10 cellular contexts compared by ENCODE assay signal in genomic region chr16:30082545-30083090, GRCh38. TPM values are rescaled to one million over a fixed set of nuclear protein-coding genes. Genes with fewer than 3 reads are reported as not detected.
DNase-seq lines count a peak whose midpoint lies in the region; TF ChIP-seq lines count a peak whose summit lies in the region.
"Had no signal": no experiment of that assay in that cellular context is flagged by ENCODE, and none has a peak within 500 bp of the region (broad histone marks: within the 10 kb centered on the region; RNA-seq: fewer than 3 reads in every experiment).

No MANE protein-coding gene starts in this region.

- peaks cover 7% of the 10 kb centered on the region for H3K4me1 Mint-ChIP-seq in chondrocyte (ENCODE audit: low read depth)

- no peaks in the 10 kb centered on the region for H3K27me3 ChIP-seq in esophagus squamous epithelium
- no peaks in the 10 kb centered on the region for H3K27me3 ChIP-seq in testis

- peaks cover 30 to 98% (median 42%) of the 10 kb centered on the region in 3 donors for H3K36me3 ChIP-seq in esophagus squamous epithelium
- no peaks in the 10 kb centered on the region for H3K36me3 ChIP-seq in testis (ENCODE audit: low read depth, missing control alignments)

- peaks cover 22% of the 10 kb centered on the region for H3K36me3 Mint-ChIP-seq in chondrocyte (ENCODE audit: low read depth)

- 78 to 85% methylated on average over 11 to 17 of the region's 20 CpGs for WGBS in esophagus squamous epithelium, 2 donors
- WGBS in testis, 2 donors = 85 to 90% methylated on average over 7 to 20 of the region's 20 CpGs

- H3K27ac ChIP-seq in esophagus squamous epithelium (no peak overlapping the region), testis (no peak overlapping the region)
- H3K27ac ChIP-seq: C4-2B had no signal

- H3K27ac Mint-ChIP-seq in chondrocyte (ENCODE audit: unreplicated experiment) = peak overlapping the region; percentile 70
- H3K27ac Mint-ChIP-seq: progenitor cell of endocrine pancreas had no signal

- H3K9me3 ChIP-seq in esophagus squamous epithelium (no peaks in the 10 kb centered on the region), testis (no peaks in the 10 kb centered on the region)

- no peak overlapping the region for H3K4me3 Mint-ChIP-seq in chondrocyte (ENCODE audit: unreplicated experiment)

- TF ChIP-seq POLR2A in esophagus squamous epithelium (IDR thresholded peaks at IDR 0.05) (no peak), testis (IDR thresholded peaks at IDR 0.05) (no peak)

- no peak for DNase-seq in AG09309 (ENCODE audit: low read depth)
- no peak for DNase-seq in HFF-Myc (ENCODE audit: extremely low read depth, low read depth)
- DNase-seq in chondrocyte (ENCODE audit: low spot score) = no peak
- DNase-seq in esophagus squamous epithelium (lab: John Stamatoyannopoulos, UW) = no peak
- DNase-seq in AG20443 (ENCODE audit: low spot score) = no peak
- no peak for DNase-seq in testis
- DNase-seq: NCI-H1048; stimulated activated naive CD4-positive, alpha-beta T cell had no signal

- H3K27me3 Mint-ChIP-seq in chondrocyte (ENCODE audit: low read depth) = no peaks in the 10 kb centered on the region
- H3K27me3 Mint-ChIP-seq: progenitor cell of endocrine pancreas had no signal

- intact Hi-C loops in esophagus squamous epithelium (cut with DNase I) = no loop called here
- intact Hi-C loops in testis (cut with DNase I; ENCODE audit: low total_unique reads) = no loop called here

- TF ChIP-seq CTCF in AG09309 (IDR thresholded peaks at IDR 0.05; ENCODE audit: control insufficient read depth, insufficient read depth, low read depth, low read length, missing control alignments) (peak; percentile 24), HFF-Myc (IDR thresholded peaks at IDR 0.05; ENCODE audit: low read depth, low read length, missing control alignments) (peak; percentile 12), chondrocyte (IDR thresholded peaks at IDR 0.05) (peak; percentile 52), esophagus squamous epithelium (IDR thresholded peaks at IDR 0.05) (no peak), testis (IDR thresholded peaks at IDR 0.05) (no peak)

- H3K4me1 ChIP-seq in esophagus squamous epithelium (peaks cover 9 to 38% (median 12%) of the 10 kb centered on the region in 3 donors), testis (peaks cover 3% of the 10 kb centered on the region)

- H3K4me3 ChIP-seq in AG09309 (ENCODE audit: control insufficient read depth, low read depth, low read length) (no peak overlapping the region), HFF-Myc (replicated peaks; ENCODE audit: low read depth, low read length) (no peak overlapping the region), esophagus squamous epithelium (no peak overlapping the region), testis (no peak overlapping the region)

- no peaks in the 10 kb centered on the region for H3K9me3 Mint-ChIP-seq in chondrocyte (ENCODE audit: low read depth)

RNA-seq across cellular contexts. Expression of gene PPP4C, which starts 6.8 kb away (rescaled TPM):
- 81.0 to 90.3 TPM (median 84.7 TPM) in 3 replicates for total RNA-seq in chondrocyte
- 100 to 1,000 TPM in 1 of 4 donors, 10 to 100 TPM in 3; 67.9 to 100 (median 78.4) TPM for total RNA-seq in esophagus squamous epithelium
- 100 to 1,000 TPM in 1 of 2 donors, 10 to 100 TPM in 1; 82.1 to 109 TPM for total RNA-seq in testis
- polyA plus RNA-seq in testis (ENCODE audit: insufficient read depth, low read depth, low replicate concordance) = 154 TPM

RNA-seq across cellular contexts. Expression of gene TBX6, which starts 9.1 kb away (rescaled TPM):
- 0.34 to 0.59 TPM (median 0.55 TPM) in 3 replicates for total RNA-seq in chondrocyte
- 1 to 10 TPM; 1.9 to 6.2 (median 4.7) TPM for total RNA-seq in esophagus squamous epithelium
- total RNA-seq in testis = 1 to 10 TPM; 1.3 to 2.9 TPM
- 1.7 TPM for polyA plus RNA-seq in testis (ENCODE audit: insufficient read depth, low read depth, low replicate concordance)

RNA-seq across cellular contexts. Expression of gene YPEL3, which starts 13.4 kb away (rescaled TPM):
- total RNA-seq in chondrocyte = 23.3 to 31.9 TPM (median 28.1 TPM) in 3 replicates
- total RNA-seq in esophagus squamous epithelium = 100 to 1,000 TPM in 1 of 4 donors, 10 to 100 TPM in 3; 26.4 to 131 (median 63.0) TPM
- total RNA-seq in testis = 10 to 100 TPM; 69.4 to 75.3 TPM
- polyA plus RNA-seq in testis (ENCODE audit: insufficient read depth, low read depth, low replicate concordance) = 55.3 TPM

RNA-seq across cellular contexts. Expression of gene ALDOA, which starts 17.1 kb away (rescaled TPM):
- total RNA-seq in chondrocyte (865 to 1,101 TPM (median 1,094 TPM) in 3 replicates), esophagus squamous epithelium (1,000 to 10,000 TPM; 1,024 to 1,551 (median 1,380) TPM), testis (100 to 1,000 TPM; 373 to 521 TPM)
- 467 TPM for polyA plus RNA-seq in testis (ENCODE audit: insufficient read depth, low read depth, low replicate concordance)

RNA-seq across cellular contexts. Expression of gene GDPD3, which starts 30.7 kb away (rescaled TPM):
- total RNA-seq in chondrocyte (1.9 to 3.2 TPM (median 2.2 TPM) in 3 replicates), esophagus squamous epithelium (10 to 100 TPM; 13.4 to 41.2 (median 28.1) TPM), testis (1 to 10 TPM; 1.5 to 4.0 TPM)
- 7.2 TPM for polyA plus RNA-seq in testis (ENCODE audit: insufficient read depth, low read depth, low replicate concordance)

Comparison
In these comparisons a context has a peak if more than half of its experiments do, and no peak if none do; other contexts are left out.
1. CTCF ChIP-seq: peak in AG09309 (single experiment), HFF-Myc (single experiment) and chondrocyte (single experiment); none in esophagus squamous epithelium (0 of 6) and testis (0 of 3).